Comparison of ENCODE assay signal across 11 cellular contexts in the genomic region with DNA sequence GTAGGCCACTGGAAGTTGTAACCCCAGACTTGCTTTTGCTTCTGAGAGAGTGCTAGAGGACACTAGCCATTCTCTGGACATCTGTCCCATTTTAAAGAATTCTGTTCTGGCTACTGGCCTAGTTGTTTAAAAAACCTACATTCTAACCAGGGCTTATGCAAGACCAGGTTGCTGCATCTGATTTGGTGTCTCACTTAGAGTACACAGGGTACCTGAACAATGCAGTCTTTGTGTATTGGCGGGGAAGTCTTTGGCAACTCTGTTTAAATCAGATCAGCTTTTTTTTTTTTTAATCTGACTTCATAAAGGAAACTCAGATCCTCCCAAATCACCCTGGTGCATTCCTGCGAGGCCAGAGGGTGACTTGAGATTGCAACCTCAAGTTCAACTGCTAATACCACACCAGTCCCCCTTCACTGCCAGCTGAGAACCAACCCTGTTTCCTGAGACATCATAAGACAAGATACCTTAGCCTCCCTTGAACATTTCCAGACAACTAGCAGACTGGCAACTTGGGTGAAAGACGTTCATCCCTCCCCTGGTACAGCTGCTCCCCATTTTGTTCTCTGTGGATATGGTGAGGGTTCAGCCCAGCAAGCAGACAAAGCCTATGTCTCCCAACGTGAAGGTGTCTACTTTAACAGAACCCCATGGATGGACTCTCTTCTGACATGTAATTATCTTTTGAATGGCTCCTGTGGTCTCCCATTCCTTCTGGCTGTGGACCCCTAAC. TPM values are rescaled to one million over a fixed set of nuclear protein-coding genes. Genes with fewer than 3 reads are reported as not detected.
DNase-seq lines count a peak whose midpoint lies in the region; ATAC-seq and TF ChIP-seq lines count a peak whose summit lies in the region.
"Had no signal": no experiment of that assay in that cellular context is flagged by ENCODE, and none has a peak within 500 bp of the region (broad histone marks: within the 10 kb centered on the region; RNA-seq: fewer than 3 reads in every experiment).

No MANE protein-coding gene starts in this region.

- H3K27ac ChIP-seq in right atrium auricular region (no peak overlapping the region), heart right ventricle (peak overlapping the region in 5 of 10 donors; percentile 5 to 68 (median 25)), body of pancreas (peak overlapping the region; percentile 57 to 77 (median 72)), thyroid gland (peak overlapping the region in 2 of 3 donors; percentile 2 to 39), trophoblast cell (ENCODE audit: low read depth, low read length) (no peak overlapping the region)

- H3K18ac ChIP-seq in trophoblast cell (ENCODE audit: low read length): no peak overlapping the region

- H3K23ac ChIP-seq in trophoblast cell (ENCODE audit: low read length): no peak overlapping the region

- H4K8ac ChIP-seq in trophoblast cell (ENCODE audit: low read depth, low read length): no peak overlapping the region

- no peak overlapping the region for H3K4me2 ChIP-seq in trophoblast cell (ENCODE audit: low read length)

- H3K79me1 ChIP-seq in trophoblast cell (ENCODE audit: low read length): no peaks in the 10 kb centered on the region

- no peak overlapping the region for H3K9ac ChIP-seq in trophoblast cell (ENCODE audit: low read length)

- ATAC-seq in heart right ventricle (no peak), body of pancreas (peak; percentile 84)

- H2BK5ac ChIP-seq in trophoblast cell (ENCODE audit: low read depth, low read length, poor library complexity): no peak overlapping the region

- H2BK12ac ChIP-seq in trophoblast cell (ENCODE audit: low read length): no peak overlapping the region

- TF ChIP-seq CTCF in right atrium auricular region (IDR thresholded peaks at IDR 0.05): no peak
- TF ChIP-seq CTCF in heart right ventricle (IDR thresholded peaks at IDR 0.05): no peak
- TF ChIP-seq CTCF in body of pancreas (IDR thresholded peaks at IDR 0.05): no peak
- TF ChIP-seq CTCF in thyroid gland (IDR thresholded peaks at IDR 0.05): no peak

- no peak overlapping the region for H3K4ac ChIP-seq in trophoblast cell (ENCODE audit: low read depth, low read length)

- H3K4me3 ChIP-seq in right atrium auricular region (no peak overlapping the region), heart right ventricle (no peak overlapping the region), body of pancreas (no peak overlapping the region), thyroid gland (replicated peaks in 1 of 3) (no peak overlapping the region), trophoblast cell (ENCODE audit: low read depth, low read length) (no peak overlapping the region)

- no peaks in the 10 kb centered on the region for H3K27me3 ChIP-seq in right atrium auricular region
- H3K27me3 ChIP-seq in heart right ventricle: no peaks in the 10 kb centered on the region
- H3K27me3 ChIP-seq in body of pancreas: no peaks in the 10 kb centered on the region
- no peaks in the 10 kb centered on the region for H3K27me3 ChIP-seq in thyroid gland
- no peaks in the 10 kb centered on the region for H3K27me3 ChIP-seq in trophoblast cell (ENCODE audit: insufficient read depth, low read length)

- H2AK5ac ChIP-seq in trophoblast cell (ENCODE audit: low read length): no peak overlapping the region

- H3K36me3 ChIP-seq in right atrium auricular region (peaks cover 73% of the 10 kb centered on the region), heart right ventricle (peaks cover 0 to 100% (median 32%) of the 10 kb centered on the region in 9 donors), body of pancreas (replicated peaks in 1 of 2; ENCODE audit: insufficient read depth in 1 of 2, low read depth in 2 of 2) (peaks cover 0 to under 1% of the 10 kb centered on the region in 2 donors), thyroid gland (peaks cover 33 to 41% of the 10 kb centered on the region in 2 donors), trophoblast cell (ENCODE audit: control insufficient read depth in 1 of 2, insufficient read depth in 2 of 2, low read length in 2 of 2) (peaks cover 30 to 62% of the 10 kb centered on the region in 2 experiments)

- H3K4me1 ChIP-seq in right atrium auricular region (peaks cover 0 to 32% of the 10 kb centered on the region in 2 donors), heart right ventricle (peaks cover 4 to 63% (median 36%) of the 10 kb centered on the region in 9 donors), body of pancreas (peaks cover 44% of the 10 kb centered on the region), thyroid gland (peaks cover 17 to 24% of the 10 kb centered on the region in 2 donors), trophoblast cell (ENCODE audit: control insufficient read depth in 1 of 2, insufficient read depth in 2 of 2, low read length in 2 of 2) (peaks cover 5 to 6% of the 10 kb centered on the region in 2 experiments)

- peak; percentile 51 for DNase-seq in right atrium auricular region (ENCODE audit: low spot score)
- DNase-seq in heart right ventricle: no peak
- DNase-seq in body of pancreas: peak in 3 of 4 donors; percentile 47 to 70 (median 53)
- peak; percentile 8 for DNase-seq in mesenteric fat pad (ENCODE audit: low spot score)
- DNase-seq in thyroid gland: no peak
- no peak for DNase-seq in trophoblast cell
- no peak for DNase-seq in Kasumi-1 (lab: John Stamatoyannopoulos, UW)
- no peak for DNase-seq in UCSD-AML1 (lab: John Stamatoyannopoulos, UW; ENCODE audit: unreplicated experiment)
- DNase-seq: AML-193, NCI-H2171 treated with DMSO at 0.1 percent for 48 hours, Right ventricle myocardium superior had no signal

- no peak overlapping the region for H3K14ac ChIP-seq in trophoblast cell (ENCODE audit: low read length)

- no peak overlapping the region for H2AFZ ChIP-seq in trophoblast cell (ENCODE audit: insufficient read depth, low read length, poor library complexity)

- no peak overlapping the region for H4K91ac ChIP-seq in trophoblast cell (ENCODE audit: low read depth, low read length)

- no peak for TF ChIP-seq POLR2A in body of pancreas (IDR thresholded peaks at IDR 0.05)
- no peak for TF ChIP-seq POLR2A in thyroid gland (IDR thresholded peaks at IDR 0.05)

- H4K12ac ChIP-seq in trophoblast cell (ENCODE audit: low read depth, low read length): no peak overlapping the region

- H2BK120ac ChIP-seq in trophoblast cell (ENCODE audit: insufficient read depth, low read length, poor library complexity): no peak overlapping the region

- peaks cover under 1% of the 10 kb centered on the region for H3K79me2 ChIP-seq in trophoblast cell (ENCODE audit: control insufficient read depth, insufficient read depth, low read length, poor library complexity)

- no peaks in the 10 kb centered on the region for H3K9me3 ChIP-seq in right atrium auricular region
- H3K9me3 ChIP-seq in heart right ventricle: no peaks in the 10 kb centered on the region
- H3K9me3 ChIP-seq in body of pancreas: no peaks in the 10 kb centered on the region
- H3K9me3 ChIP-seq in thyroid gland: no peaks in the 10 kb centered on the region
- no peaks in the 10 kb centered on the region for H3K9me3 ChIP-seq in trophoblast cell (ENCODE audit: insufficient read depth, low read depth, low read length)

- intact Hi-C loops in heart right ventricle (cut with DNase I) (loop anchor here in 1 of 10 donors (10.0 kb wide), 1 partner anchor 55 kb away; no protein-coding TSS in a partner anchor), body of pancreas (cut with DNase I) (no loop called here), thyroid gland (cut with DNase I) (no loop called here)

- WGBS in heart right ventricle, 2 donors: 73 to 79% methylated on average over 4 of the region's 4 CpGs
- 39 to 41% methylated on average over 4 of the region's 4 CpGs for WGBS in body of pancreas, 2 donors
- 68 to 77% methylated on average over 4 of the region's 4 CpGs for WGBS in thyroid gland, 2 donors
- no CpG with 5 or more reads among the region's 4 CpGs for WGBS in trophoblast cell (ENCODE audit: extremely low coverage, insufficient coverage, insufficient read length)

RNA-seq across cellular contexts. Expression of gene SKP1, which starts 27.0 kb away (rescaled TPM):
- total RNA-seq in right atrium auricular region: 100 to 1,000 TPM; 287 to 360 TPM
- 100 to 1,000 TPM; 424 to 543 (median 483) TPM for total RNA-seq in heart right ventricle
- polyA plus RNA-seq in heart right ventricle: 100 to 1,000 TPM in 1 of 2 donors, 10 to 100 TPM in 1; 65.2 to 675 TPM
- 10 to 100 TPM; 31.6 to 46.8 TPM for total RNA-seq in body of pancreas
- 288 TPM for total RNA-seq in mesenteric fat pad
- total RNA-seq in thyroid gland: 100 to 1,000 TPM; 234 to 418 (median 346) TPM
- polyA plus RNA-seq in trophoblast cell (2013): 589 and 590 TPM in 2 replicates

RNA-seq across cellular contexts. Expression of gene TCF7, which starts 35.3 kb away (rescaled TPM):
- total RNA-seq in right atrium auricular region (1 to 10 TPM; 1.3 to 1.7 TPM), heart right ventricle (1 to 10 TPM in 9 of 10 donors, under 1 TPM in 1; 0.42 to 5.9 (median 2.0) TPM), body of pancreas (1 to 10 TPM; 6.3 to 9.1 TPM), mesenteric fat pad (3.9 TPM), thyroid gland (10 to 100 TPM in 1 of 4 donors, 1 to 10 TPM in 3; 7.4 to 11.8 (median 8.9) TPM)
- 1 to 10 TPM; 1.0 TPM for polyA plus RNA-seq in heart right ventricle
- polyA plus RNA-seq in trophoblast cell (2013): 10.2 and 10.8 TPM in 2 replicates

Comparison
In these comparisons a context has a peak if more than half of its experiments do, and no peak if none do; other contexts are left out.
1. DNase-seq: peak in right atrium auricular region (single experiment), body of pancreas (3 of 4) and mesenteric fat pad (single experiment); none in heart right ventricle (0 of 2), thyroid gland (0 of 2), trophoblast cell (0 of 2), Kasumi-1 (0 of 2) and UCSD-AML1 (single experiment).
2. H3K27ac ChIP-seq: peak in body of pancreas (4 of 4) and thyroid gland (2 of 3); none in right atrium auricular region (0 of 2) and trophoblast cell (single experiment).